ENCODE assay signal across 8 cellular contexts in the genomic region with DNA sequence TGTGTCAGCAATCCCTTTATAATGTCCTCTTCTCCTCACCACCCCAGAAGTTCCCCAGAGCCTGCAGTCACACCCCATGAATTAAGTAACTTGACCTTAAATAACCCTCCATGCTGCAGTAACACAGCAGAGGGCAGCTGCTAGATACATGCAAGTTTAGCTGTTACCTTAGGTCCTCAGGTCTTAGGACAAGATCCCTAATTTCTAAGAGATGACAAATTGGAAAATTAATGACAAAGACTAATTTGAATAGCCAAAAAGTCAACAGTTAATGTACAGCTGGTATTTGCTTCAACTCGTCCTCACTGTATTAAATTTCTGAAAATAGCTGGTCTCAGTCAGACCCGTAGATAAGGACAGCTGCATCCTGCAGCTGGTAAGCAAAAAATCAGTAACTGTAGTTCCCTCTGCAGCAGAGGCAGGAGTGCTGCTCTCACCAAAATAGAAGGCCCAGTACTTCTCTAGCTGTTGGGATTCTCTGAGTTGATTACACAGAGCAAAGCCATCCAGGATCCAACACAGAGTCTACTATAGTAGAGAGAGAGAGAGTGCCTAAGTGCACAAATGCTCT.
DNase-seq lines count a peak whose midpoint lies in the region; ATAC-seq and TF ChIP-seq lines count a peak whose summit lies in the region.

No MANE protein-coding gene starts in this region.

- no peaks in the 10 kb centered on the region for H3K27me3 ChIP-seq in rectal smooth muscle tissue (ENCODE audit: control insufficient read depth, insufficient read depth, low read length)

- peaks cover 33% of the 10 kb centered on the region for H3K36me3 Mint-ChIP-seq in brain

- ATAC-seq in GM18505 (IDR thresholded peaks at IDR 0.05; ENCODE audit: unreplicated experiment) (peak; percentile 46), HG02678 (IDR thresholded peaks at IDR 0.05; ENCODE audit: unreplicated experiment) (peak; percentile 55)

- H3K4me1 Mint-ChIP-seq in brain, result peaks cover 75% of the 10 kb centered on the region

- H3K36me3 ChIP-seq in rectal smooth muscle tissue (ENCODE audit: control insufficient read depth, insufficient read depth, low read length), result no peaks in the 10 kb centered on the region

- DNase-seq in NCI-H1694 (lab: John Stamatoyannopoulos, UW), result peak; percentile 35
- DNase-seq in NK-92 treated with Interleukin-12 subunit alpha and Interleukin-12 subunit beta, amount 100 ng/mL, for 24 hours (lab: John Stamatoyannopoulos, UW), result no peak
- DNase-seq in cerebellum (ENCODE audit: low spot score), result no peak
- no peak for DNase-seq in lower leg skin (ENCODE audit: low spot score in 2 of 2)

- no peak overlapping the region for H3K4me3 ChIP-seq in rectal smooth muscle tissue (ENCODE audit: low read length)
- no peak overlapping the region for H3K4me3 ChIP-seq in lower leg skin (ENCODE audit: low read depth, poor library complexity, severe bottlenecking)

- H3K27me3 Mint-ChIP-seq in brain, result peaks cover 4% of the 10 kb centered on the region

- no peak overlapping the region for H3K9ac ChIP-seq in rectal smooth muscle tissue (ENCODE audit: low read length)

- TF ChIP-seq POLR2A in GM18505 (IDR thresholded peaks at IDR 0.05; ENCODE audit: borderline replicate concordance, extremely low read depth, insufficient read depth, insufficient read length) (no peak), lower leg skin (IDR thresholded peaks at IDR 0.05) (no peak)

- no peak for TF ChIP-seq CTCF in brain (conservative IDR thresholded peaks at IDR 0.05)
- no peak for TF ChIP-seq CTCF in lower leg skin (IDR thresholded peaks at IDR 0.05)

- peak overlapping the region in 4 of 5 experiments; percentile 0 to 75 (median 52) for H3K27ac Mint-ChIP-seq in brain

- peak overlapping the region; percentile 15 for H3K27ac ChIP-seq in rectal smooth muscle tissue (ENCODE audit: low read depth, low read length)

- intact Hi-C loops in lower leg skin (cut with DNase I; ENCODE audit: low total_unique reads), result no loop called here

- peaks cover 22% of the 10 kb centered on the region for H3K4me1 ChIP-seq in rectal smooth muscle tissue (ENCODE audit: control insufficient read depth, insufficient read depth, low read length)

- WGBS in lower leg skin, 2 donors, result 20 to 34% methylated on average over 2 of the region's 2 CpGs

- peaks cover 0 to 3% (median 0%) of the 10 kb centered on the region in 5 experiments for H3K9me3 Mint-ChIP-seq in brain

- peak overlapping the region in 3 of 5 experiments; percentile 4 to 19 (median 19) for H3K4me3 Mint-ChIP-seq in brain
